8 cellular contexts compared by ENCODE assay signal in genomic region chr5:69369369-69370121, GRCh38. TPM values are rescaled to one million over a fixed set of nuclear protein-coding genes. Genes with fewer than 3 reads are reported as not detected.
DNase-seq lines count a peak whose midpoint lies in the region; ATAC-seq and TF ChIP-seq lines count a peak whose summit lies in the region.

Gene AK6 (minus strand): TSS chr5:69369520. CDS start chr5:69369490, 30 bp downstream.
Gene RAD17 (plus strand): TSS chr5:69369818. CDS start chr5:69372209, 2,391 bp downstream.
Gene TAF9 (minus strand): TSS chr5:69369520. CDS start chr5:69365737, 3,783 bp downstream.

- H3K4me3 ChIP-seq in BE2C (ENCODE audit: low read depth, low read length) = peak within 1 kb of the TSS; percentile 86
- H3K4me3 ChIP-seq in coronary artery = peak within 1 kb of the TSS; percentile 99

- DNase-seq in BE2C = peak; percentile 95
- peak; percentile 46 for DNase-seq in GM19240 (ENCODE audit: insufficient read length, low spot score)
- DNase-seq in NCI-H526 (lab: John Stamatoyannopoulos, UW) = peak; percentile 76 to 93
- peak; percentile 97 for DNase-seq in activated CD4-positive, alpha-beta T cell treated with anti-CD3 and anti-CD28 coated beads, Interleukin-2, amount 10 ng/mL, durations not matched to agents 24 days and 14 days
- DNase-seq in coronary artery (ENCODE audit: low spot score) = peak; percentile 94
- peak; percentile 95 to 97 for DNase-seq in left colon
- peak; percentile 91 for DNase-seq in stimulated activated CD4-positive, alpha-beta T cell treated with anti-CD3 and anti-CD28 coated beads, Interleukin-1b, Interleukin-23, amount 100 ng/mL, for 48 hours

- H3K36me3 ChIP-seq in BE2C = peaks cover 27% of the 10 kb centered on the region

- peak within 1 kb of the TSS; percentile 96 to 99 for H3K27ac ChIP-seq in coronary artery

- H3K4me1 ChIP-seq in BE2C = peaks cover 2% of the 10 kb centered on the region; the same call in 1 of the 2 replicates

- H3K27me3 Mint-ChIP-seq in activated CD4-positive, alpha-beta T cell treated with anti-CD3 and anti-CD28 coated beads, Interleukin-2, amount 10 ng/mL, durations not matched to agents 24 days and 14 days = no peaks in the 10 kb centered on the region

- peaks cover 29% of the 10 kb centered on the region for H3K4me1 Mint-ChIP-seq in activated CD4-positive, alpha-beta T cell treated with anti-CD3 and anti-CD28 coated beads, Interleukin-2, amount 10 ng/mL, durations not matched to agents 24 days and 14 days

- H3K27ac Mint-ChIP-seq in activated CD4-positive, alpha-beta T cell treated with anti-CD3 and anti-CD28 coated beads, Interleukin-2, amount 10 ng/mL, durations not matched to agents 24 days and 14 days = peak within 1 kb of the TSS; percentile 97

- intact Hi-C loops in activated CD4-positive, alpha-beta T cell treated with anti-CD3 and anti-CD28 coated beads, Interleukin-2, amount 10 ng/mL, durations not matched to agents 24 days and 14 days (cut with micrococcal nuclease) = loop anchor here (1.0 kb wide), 6 partner anchors 37 to 276 kb away; partner anchors contain the start of genes CCDC125, CCNB1, CDK7 and CENPH
- intact Hi-C loops in left colon (cut with DNase I, micrococcal nuclease) = no loop called here

- ATAC-seq in HG03460 (IDR thresholded peaks at IDR 0.05; ENCODE audit: unreplicated experiment) = peak; percentile 89
- ATAC-seq in left colon = peak; percentile 95

- peaks cover 27% of the 10 kb centered on the region for H3K36me3 Mint-ChIP-seq in activated CD4-positive, alpha-beta T cell treated with anti-CD3 and anti-CD28 coated beads, Interleukin-2, amount 10 ng/mL, durations not matched to agents 24 days and 14 days (ENCODE audit: low read depth)

- H3K9me3 ChIP-seq in BE2C = no peaks in the 10 kb centered on the region

- no peaks in the 10 kb centered on the region for H3K27me3 ChIP-seq in BE2C

- TF ChIP-seq CTCF in BE2C (IDR thresholded peaks at IDR 0.05; ENCODE audit: low read depth, low read length) (no peak), coronary artery (IDR thresholded peaks at IDR 0.05) (no peak)

- no peaks in the 10 kb centered on the region for H3K9me3 Mint-ChIP-seq in activated CD4-positive, alpha-beta T cell treated with anti-CD3 and anti-CD28 coated beads, Interleukin-2, amount 10 ng/mL, durations not matched to agents 24 days and 14 days

- peak within 1 kb of the TSS; percentile 95 for H3K4me3 Mint-ChIP-seq in activated CD4-positive, alpha-beta T cell treated with anti-CD3 and anti-CD28 coated beads, Interleukin-2, amount 10 ng/mL, durations not matched to agents 24 days and 14 days

RNA-seq across cellular contexts. Expression of gene AK6, which starts in this region (rescaled TPM):
- polyA plus RNA-seq in BE2C (2012; ENCODE audit: insufficient read depth, insufficient read length, low read depth) = 101 TPM
- 66.7 and 67.0 TPM in 2 replicates for total RNA-seq in activated CD4-positive, alpha-beta T cell treated with anti-CD3 and anti-CD28 coated beads, Interleukin-2, amount 10 ng/mL, durations not matched to agents 24 days and 14 days
- total RNA-seq in left colon = 10 to 100 TPM; 26.3 to 33.2 TPM

RNA-seq across cellular contexts. Expression of gene RAD17, which starts in this region (rescaled TPM):
- polyA plus RNA-seq in BE2C (2012; ENCODE audit: insufficient read depth, insufficient read length, low read depth) = 55.8 TPM
- total RNA-seq in activated CD4-positive, alpha-beta T cell treated with anti-CD3 and anti-CD28 coated beads, Interleukin-2, amount 10 ng/mL, durations not matched to agents 24 days and 14 days = 22.7 and 26.8 TPM in 2 replicates
- total RNA-seq in left colon = 10 to 100 TPM; 17.2 to 17.8 TPM

RNA-seq across cellular contexts. Expression of gene TAF9, which starts in this region (rescaled TPM):
- 63.1 TPM for polyA plus RNA-seq in BE2C (2012; ENCODE audit: insufficient read depth, insufficient read length, low read depth)
- 63.0 and 65.0 TPM in 2 replicates for total RNA-seq in activated CD4-positive, alpha-beta T cell treated with anti-CD3 and anti-CD28 coated beads, Interleukin-2, amount 10 ng/mL, durations not matched to agents 24 days and 14 days
- total RNA-seq in left colon = 10 to 100 TPM; 38.4 to 53.9 TPM

Comparison
In these comparisons a context has a peak if more than half of its experiments do, and no peak if none do; other contexts are left out.
1. Peak in every context shown above with its lines: DNase-seq, ATAC-seq, H3K4me3 ChIP-seq and H3K27ac ChIP-seq.
2. DNase-seq: peak in every context shown above with its lines; median percentile 97 in activated CD4-positive, alpha-beta T cell treated with anti-CD3 and anti-CD28 coated beads, Interleukin-2, amount 10 ng/mL, durations not matched to agents 24 days and 14 days; 96 in left colon; 95 in BE2C; 94 in coronary artery; 91 in stimulated activated CD4-positive, alpha-beta T cell treated with anti-CD3 and anti-CD28 coated beads, Interleukin-1b, Interleukin-23, amount 100 ng/mL, for 48 hours; 84 in NCI-H526; 46 in GM19240.